In the genomic region with DNA sequence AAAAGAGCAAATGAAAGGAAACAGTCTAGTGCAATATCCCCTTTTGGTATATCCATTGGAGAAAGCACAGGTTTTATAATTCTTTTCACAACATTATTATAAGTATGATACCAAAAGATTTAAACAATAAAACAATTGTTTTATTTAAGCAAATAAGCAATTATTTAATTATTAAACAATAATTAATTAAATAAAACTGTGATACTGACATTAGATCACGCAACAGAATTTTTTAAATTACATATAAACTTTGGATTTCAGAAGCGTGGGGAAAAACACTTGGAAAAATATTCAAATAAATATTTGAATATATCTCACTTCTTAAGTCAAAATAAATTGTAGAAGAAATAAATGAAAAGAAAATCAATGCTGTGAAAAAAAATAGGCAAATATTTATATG, we compare ENCODE assay signal across 28 cellular contexts.
"Had no signal": no experiment of that assay in that cellular context is flagged by ENCODE, and none has a peak within 500 bp of the region (broad histone marks: within the 10 kb centered on the region; RNA-seq: fewer than 3 reads in every experiment).

No MANE protein-coding gene starts in this region.

- H3K4me3 Mint-ChIP-seq: activated CD4-positive, alpha-beta T cell treated with anti-CD3 and anti-CD28 coated beads for 36 hours; activated CD4-positive, alpha-beta T cell treated with anti-CD3 and anti-CD28 coated beads, Interleukin-2, amount 10 ng/mL, durations not matched to agents 7 days and 5 days; activated CD8-positive, alpha-beta T cell treated with anti-CD3 and anti-CD28 coated beads, Interleukin-2, amount 10 ng/mL, durations not matched to agents 7 days and 5 days; activated naive CD4-positive, alpha-beta T cell treated with anti-CD3 and anti-CD28 coated beads, Interleukin-2, amount 10 ng/mL, durations not matched to agents 7 days and 5 days; activated naive CD8-positive, alpha-beta T cell; activated naive CD8-positive, alpha-beta T cell treated with anti-CD3 and anti-CD28 coated beads, Interleukin-2, amount 50 U/mL, for 24 hours; activated T-cell treated with anti-CD3 and anti-CD28 coated beads, Interleukin-2, amount 50 U/mL, for 24 hours had no signal

- H3K9me3 Mint-ChIP-seq: activated CD4-positive, alpha-beta T cell treated with anti-CD3 and anti-CD28 coated beads, Interleukin-2, amount 10 ng/mL, durations not matched to agents 7 days and 5 days; activated naive CD4-positive, alpha-beta T cell treated with anti-CD3 and anti-CD28 coated beads, Interleukin-2, amount 10 ng/mL, durations not matched to agents 7 days and 5 days; activated naive CD8-positive, alpha-beta T cell treated with anti-CD3 and anti-CD28 coated beads, Interleukin-2, amount 50 U/mL, for 24 hours; activated T-cell treated with anti-CD3 and anti-CD28 coated beads, Interleukin-2, amount 50 U/mL, for 24 hours had no signal

- H3K27ac ChIP-seq: brain microvascular endothelial cell, KMS-11, SJCRH30, SK-N-MC had no signal

- H3K27me3 ChIP-seq: brain microvascular endothelial cell, SJCRH30 had no signal

- DNase-seq: activated CD4-positive, alpha-beta T cell treated with anti-CD3 and anti-CD28 coated beads for 36 hours; activated CD4-positive, alpha-beta T cell treated with anti-CD3 and anti-CD28 coated beads, Interleukin-2, amount 10 ng/mL, durations not matched to agents 7 days and 5 days; activated CD4-positive, alpha-beta T cell treated with anti-CD3 and anti-CD28 coated beads, Interleukin-2, amount 50 U/mL, for 48 hours; activated CD8-positive, alpha-beta T cell treated with anti-CD3 and anti-CD28 coated beads, Interleukin-2, amount 10 ng/mL, durations not matched to agents 7 days and 5 days; activated gamma-delta T cell treated with Interleukin-2 at 50 U/mL for 16 hours; activated naive CD4-positive, alpha-beta T cell treated with anti-CD3 and anti-CD28 coated beads, Interleukin-2, amount 10 ng/mL, durations not matched to agents 7 days and 5 days; activated naive CD8-positive, alpha-beta T cell treated with anti-CD3 and anti-CD28 coated beads, Interleukin-2, amount 50 U/mL, for 24 hours; activated T-cell treated with anti-CD3 and anti-CD28 coated beads, Interleukin-2, amount 50 U/mL, for 24 hours; amniotic stem cell; aorta; brain microvascular endothelial cell; central memory CD4-positive, alpha-beta T cell; MM.1S; MV-4-11; NCI-H1092; NCI-H1436 treated with DMSO at 0.1 percent for 48 hours; NCI-H1694 treated with DMSO at 0.1 percent for 48 hours; NCI-H2029; NCI-H345; NCI-H524 treated with DMSO at 0.1 percent for 48 hours; OCI-M1; SHP77; SJCRH30; T1000 had no signal

- H3K27ac Mint-ChIP-seq: activated CD4-positive, alpha-beta T cell treated with anti-CD3 and anti-CD28 coated beads for 36 hours; activated CD4-positive, alpha-beta T cell treated with anti-CD3 and anti-CD28 coated beads, Interleukin-2, amount 10 ng/mL, durations not matched to agents 7 days and 5 days; activated CD8-positive, alpha-beta T cell treated with anti-CD3 and anti-CD28 coated beads, Interleukin-2, amount 10 ng/mL, durations not matched to agents 7 days and 5 days; activated naive CD4-positive, alpha-beta T cell treated with anti-CD3 and anti-CD28 coated beads, Interleukin-2, amount 10 ng/mL, durations not matched to agents 7 days and 5 days; activated naive CD8-positive, alpha-beta T cell; activated naive CD8-positive, alpha-beta T cell treated with anti-CD3 and anti-CD28 coated beads, Interleukin-2, amount 50 U/mL, for 24 hours; activated T-cell treated with anti-CD3 and anti-CD28 coated beads, Interleukin-2, amount 50 U/mL, for 24 hours had no signal

- ATAC-seq: activated CD4-positive, alpha-beta T cell treated with anti-CD3 and anti-CD28 coated beads for 36 hours; activated CD4-positive, CD25-positive, alpha-beta regulatory T cell treated with anti-CD3 and anti-CD28 coated beads, Interleukin-2, amount 50 U/mL, for 24 hours; activated CD8-positive, alpha-beta T cell treated with anti-CD3 and anti-CD28 coated beads, Interleukin-2, amount 10 ng/mL, durations not matched to agents 7 days and 5 days; activated naive CD8-positive, alpha-beta T cell treated with anti-CD3 and anti-CD28 coated beads, Interleukin-2, amount 50 U/mL, for 24 hours had no signal

- H3K36me3 ChIP-seq: brain microvascular endothelial cell, SJCRH30 had no signal

- H3K4me1 Mint-ChIP-seq: activated CD4-positive, alpha-beta T cell treated with anti-CD3 and anti-CD28 coated beads, Interleukin-2, amount 10 ng/mL, durations not matched to agents 7 days and 5 days; activated naive CD4-positive, alpha-beta T cell treated with anti-CD3 and anti-CD28 coated beads, Interleukin-2, amount 10 ng/mL, durations not matched to agents 7 days and 5 days had no signal

- H3K27me3 Mint-ChIP-seq: activated CD4-positive, alpha-beta T cell treated with anti-CD3 and anti-CD28 coated beads for 36 hours; activated T-cell treated with anti-CD3 and anti-CD28 coated beads, Interleukin-2, amount 50 U/mL, for 24 hours had no signal

- H3K9ac ChIP-seq: KMS-11 had no signal

- H3K4me3 ChIP-seq: SJCRH30, SK-N-MC had no signal

- H3K9me3 ChIP-seq: SJCRH30 had no signal

- H3K36me3 Mint-ChIP-seq: activated naive CD4-positive, alpha-beta T cell treated with anti-CD3 and anti-CD28 coated beads, Interleukin-2, amount 10 ng/mL, durations not matched to agents 7 days and 5 days; activated naive CD8-positive, alpha-beta T cell had no signal
